In genomic region chr7:25856056-25856780, GRCh38 we compare ENCODE assay signal across 8 cellular contexts.
A peak's percentile ranks its signal among the peaks of the same experiment; 100 is the strongest.
DNase-seq lines count a peak whose midpoint lies in the region; ATAC-seq and TF ChIP-seq lines count a peak whose summit lies in the region.

No MANE protein-coding gene starts in this region.

- TF ChIP-seq CTCF in epithelial cell of esophagus (IDR thresholded peaks at IDR 0.05; ENCODE audit: insufficient read depth, low read depth, low read length, missing control alignments) = no peak

- ATAC-seq in GM19467 (IDR thresholded peaks at IDR 0.05; ENCODE audit: unreplicated experiment) (peak; percentile 4), GM19023 (IDR thresholded peaks at IDR 0.05; ENCODE audit: unreplicated experiment) (no peak)

- peak; percentile 60 for DNase-seq in NCI-H345 (lab: John Stamatoyannopoulos, UW)
- peak; percentile 47 for DNase-seq in epithelial cell of esophagus (ENCODE audit: low read depth)
- no peak for DNase-seq in skeletal muscle cell (ENCODE audit: low read depth)
- DNase-seq in putamen (ENCODE audit: low spot score) = no peak
- no peak for DNase-seq in midbrain (lab: John Stamatoyannopoulos, UW)
- DNase-seq in stimulated activated CD4-positive, alpha-beta T cell treated with anti-CD3 and anti-CD28 coated beads, Interleukin-12 subunit alpha, Interleukin-12 subunit beta, amount 100 ng/mL, for 4 hours = no peak

- H3K4me3 ChIP-seq in epithelial cell of esophagus (ENCODE audit: low read length) (peak overlapping the region; percentile 69), skeletal muscle cell (ENCODE audit: low read depth, low read length) (peak overlapping the region; percentile 47)

Comparison
In these comparisons a context has a peak if more than half of its experiments do, and no peak if none do; other contexts are left out.
1. DNase-seq: peak in NCI-H345 (single experiment) and epithelial cell of esophagus (single experiment); none in skeletal muscle cell (single experiment), putamen (single experiment), midbrain (single experiment) and stimulated activated CD4-positive, alpha-beta T cell treated with anti-CD3 and anti-CD28 coated beads, Interleukin-12 subunit alpha, Interleukin-12 subunit beta, amount 100 ng/mL, for 4 hours (single experiment).